Comparison of ENCODE assay signal across 16 cellular contexts in genomic region chr11:109426442-109426841, GRCh38. TPM values are rescaled to one million over a fixed set of nuclear protein-coding genes. Genes with fewer than 3 reads are reported as not detected.
DNase-seq lines count a peak whose midpoint lies in the region; TF ChIP-seq lines count a peak whose summit lies in the region.
"Had no signal": no experiment of that assay in that cellular context is flagged by ENCODE, and none has a peak within 500 bp of the region (broad histone marks: within the 10 kb centered on the region; RNA-seq: fewer than 3 reads in every experiment).

No MANE protein-coding gene starts in this region.

- H3K4me1 Mint-ChIP-seq in H9: peaks cover 8 to 19% of the 10 kb centered on the region in 2 experiments
- no peaks in the 10 kb centered on the region for H3K4me1 Mint-ChIP-seq in activated naive CD4-positive, alpha-beta T cell treated with anti-CD3 and anti-CD28 coated beads for 36 hours (ENCODE audit: low read depth)
- H3K4me1 Mint-ChIP-seq in activated T-helper 2 cell treated with anti-CD3 and anti-CD28 coated beads, Interferon-gamma antibody, Interleukin-2, Interleukin-4, amounts not matched to agents 10 μg/mL and 5 μg/mL and 100 μg/mL, durations not matched to agents 14 hours and 24 hours and 36 hours (ENCODE audit: low read depth): no peaks in the 10 kb centered on the region
- H3K4me1 Mint-ChIP-seq: central memory CD8-positive, alpha-beta T cell had no signal

- no peak overlapping the region for H3K14ac ChIP-seq in H9 (ENCODE audit: insufficient read depth, low read length)

- no peaks in the 10 kb centered on the region for H3K4me1 ChIP-seq in H9 (ENCODE audit: insufficient read depth, low read length)

- no peak overlapping the region for H3K23ac ChIP-seq in H9 (ENCODE audit: insufficient read length, low read depth, low read length)

- H2BK120ac ChIP-seq in H9 (ENCODE audit: low read depth, low read length, poor library complexity, severe bottlenecking): no peak overlapping the region

- H3K4me3 Mint-ChIP-seq in H9: no peak overlapping the region
- no peak overlapping the region for H3K4me3 Mint-ChIP-seq in activated naive CD4-positive, alpha-beta T cell treated with anti-CD3 and anti-CD28 coated beads for 36 hours
- no peak overlapping the region for H3K4me3 Mint-ChIP-seq in activated T-helper 2 cell treated with anti-CD3 and anti-CD28 coated beads, Interferon-gamma antibody, Interleukin-2, Interleukin-4, amounts not matched to agents 10 μg/mL and 5 μg/mL and 100 μg/mL, durations not matched to agents 14 hours and 24 hours and 36 hours (ENCODE audit: low read depth)
- H3K4me3 Mint-ChIP-seq: central memory CD8-positive, alpha-beta T cell; naive B cell had no signal

- no peak overlapping the region for H3K27ac ChIP-seq in H9 (ENCODE audit: insufficient read length, low read depth, low read length)
- H3K27ac ChIP-seq: hepatocyte, RWPE1, tibial artery had no signal

- H3K27ac Mint-ChIP-seq in H9: no peak overlapping the region
- no peak overlapping the region for H3K27ac Mint-ChIP-seq in activated naive CD4-positive, alpha-beta T cell treated with anti-CD3 and anti-CD28 coated beads for 36 hours
- H3K27ac Mint-ChIP-seq in activated T-helper 2 cell treated with anti-CD3 and anti-CD28 coated beads, Interferon-gamma antibody, Interleukin-2, Interleukin-4, amounts not matched to agents 10 μg/mL and 5 μg/mL and 100 μg/mL, durations not matched to agents 14 hours and 24 hours and 36 hours: no peak overlapping the region
- H3K27ac Mint-ChIP-seq: naive B cell had no signal

- no peak overlapping the region for H3K9ac ChIP-seq in H9 (ENCODE audit: extremely low read depth, insufficient read length, low read length)

- no peak overlapping the region for H3K56ac ChIP-seq in H9 (ENCODE audit: insufficient read length, low read depth, low read length)

- H4K8ac ChIP-seq in H9 (replicated peaks; ENCODE audit: insufficient read length, low read depth, low read length): no peak overlapping the region

- no peaks in the 10 kb centered on the region for H3K9me3 ChIP-seq in H9 (ENCODE audit: control insufficient read depth, low read depth, low read length)
- H3K9me3 ChIP-seq: tibial artery had no signal

- H2BK12ac ChIP-seq in H9 (ENCODE audit: insufficient read length, low read depth, low read length): no peak overlapping the region

- peaks cover 17% of the 10 kb centered on the region for H3K23me2 ChIP-seq in H9 (ENCODE audit: insufficient read length, low read depth, low read length, poor library complexity, severe bottlenecking)

- H2AFZ ChIP-seq in H9 (ENCODE audit: low read length): no peak overlapping the region
- H2AFZ ChIP-seq: hepatocyte had no signal

- H2BK15ac ChIP-seq in H9 (ENCODE audit: low read depth, low read length): no peak overlapping the region

- H2BK5ac ChIP-seq in H9 (ENCODE audit: insufficient read length, low read length): no peak overlapping the region

- H4K20me1 ChIP-seq in H9 (ENCODE audit: control insufficient read depth, insufficient read depth, insufficient read length): no peaks in the 10 kb centered on the region

- no peaks in the 10 kb centered on the region for H3K79me2 ChIP-seq in H9 (ENCODE audit: insufficient read depth, low read length)
- H3K79me2 ChIP-seq: hepatocyte had no signal

- no peak overlapping the region for H2AK5ac ChIP-seq in H9 (ENCODE audit: insufficient read length, low read length)

- no peak overlapping the region for H3K4ac ChIP-seq in H9 (ENCODE audit: low read depth, low read length)

- TF ChIP-seq CTCF in H9 (conservative IDR thresholded peaks at IDR 0.05): peak; percentile 55

- H3K79me1 ChIP-seq in H9 (ENCODE audit: insufficient read depth, low read depth, low read length, poor library complexity, severe bottlenecking): no peaks in the 10 kb centered on the region

- H3T11ph ChIP-seq in H9 (ENCODE audit: low read length): no peak overlapping the region

- CTCF ChIA-PET in activated naive CD4-positive, alpha-beta T cell treated with anti-CD3 and anti-CD28 coated beads for 36 hours (lab: Charles Lee): no interaction called here

- peaks cover 53% of the 10 kb centered on the region for H3K27me3 Mint-ChIP-seq in H9 (ENCODE audit: low read depth)
- peaks cover 27% of the 10 kb centered on the region for H3K27me3 Mint-ChIP-seq in activated naive CD4-positive, alpha-beta T cell treated with anti-CD3 and anti-CD28 coated beads for 36 hours (ENCODE audit: low read depth)
- H3K27me3 Mint-ChIP-seq in activated T-helper 2 cell treated with anti-CD3 and anti-CD28 coated beads, Interferon-gamma antibody, Interleukin-2, Interleukin-4, amounts not matched to agents 10 μg/mL and 5 μg/mL and 100 μg/mL, durations not matched to agents 14 hours and 24 hours and 36 hours (ENCODE audit: low read depth): peaks cover 20% of the 10 kb centered on the region

- H3K18ac ChIP-seq in H9 (ENCODE audit: insufficient read length, low read depth, low read length): no peak overlapping the region

- no peak overlapping the region for H2BK20ac ChIP-seq in H9 (ENCODE audit: low read depth, low read length, poor library complexity, severe bottlenecking)

- DNase-seq in DMS 273 (lab: John Stamatoyannopoulos, UW; ENCODE audit: unreplicated experiment) (peak; percentile 25), DMS 273 treated with DMSO at 0.1 percent for 48 hours (lab: John Stamatoyannopoulos, UW) (no peak), H9 (no peak), SHP77 treated with DMSO at 0.1 percent for 48 hours (lab: John Stamatoyannopoulos, UW) (peak; percentile 13), kidney tubule cell (ENCODE audit: low spot score) (peak; percentile 21), epidermal melanocyte (ENCODE audit: insufficient read length, low spot score) (no peak)
- DNase-seq in activated naive CD4-positive, alpha-beta T cell treated with anti-CD3 and anti-CD28 coated beads for 36 hours: no peak
- DNase-seq in activated T-helper 2 cell treated with anti-CD3 and anti-CD28 coated beads, Interferon-gamma antibody, Interleukin-2, Interleukin-4, amounts not matched to agents 10 μg/mL and 5 μg/mL and 100 μg/mL, durations not matched to agents 14 hours and 24 hours and 36 hours (ENCODE audit: low spot score): no peak
- DNase-seq: activated CD8-positive, alpha-beta memory T cell treated with anti-CD3 and anti-CD28 coated beads for 24 hours; KBM-7; naive B cell; tibial artery had no signal

- no peak overlapping the region for H3K4me2 ChIP-seq in H9 (ENCODE audit: insufficient read depth, insufficient read length, low read length)
- H3K4me2 ChIP-seq: hepatocyte had no signal

- intact Hi-C loops in activated naive CD4-positive, alpha-beta T cell treated with anti-CD3 and anti-CD28 coated beads for 36 hours (cut with micrococcal nuclease): no loop called here
- intact Hi-C loops in activated T-helper 2 cell treated with anti-CD3 and anti-CD28 coated beads, Interferon-gamma antibody, Interleukin-2, Interleukin-4, amounts not matched to agents 10 μg/mL and 5 μg/mL and 100 μg/mL, durations not matched to agents 14 hours and 24 hours and 36 hours (cut with micrococcal nuclease): no loop called here

- no peaks in the 10 kb centered on the region; a peak in 1 of 5 replicates for H3K9me3 Mint-ChIP-seq in H9
- no peaks in the 10 kb centered on the region for H3K9me3 Mint-ChIP-seq in activated naive CD4-positive, alpha-beta T cell treated with anti-CD3 and anti-CD28 coated beads for 36 hours
- no peaks in the 10 kb centered on the region for H3K9me3 Mint-ChIP-seq in activated T-helper 2 cell treated with anti-CD3 and anti-CD28 coated beads, Interferon-gamma antibody, Interleukin-2, Interleukin-4, amounts not matched to agents 10 μg/mL and 5 μg/mL and 100 μg/mL, durations not matched to agents 14 hours and 24 hours and 36 hours
- H3K9me3 Mint-ChIP-seq: central memory CD8-positive, alpha-beta T cell had no signal

- no peak overlapping the region for H4K91ac ChIP-seq in H9 (ENCODE audit: insufficient read length, low read depth, low read length)

- no peak overlapping the region for H4K5ac ChIP-seq in H9 (ENCODE audit: insufficient read length, low read depth, low read length)

- H3K36me3 Mint-ChIP-seq in H9 (ENCODE audit: insufficient read depth in 1 of 3, low read depth in 3 of 3): peaks cover 0 to 2% (median 0%) of the 10 kb centered on the region in 3 experiments; a peak in 2 of 7 replicates
- H3K36me3 Mint-ChIP-seq in activated naive CD4-positive, alpha-beta T cell treated with anti-CD3 and anti-CD28 coated beads for 36 hours (ENCODE audit: low read depth): peaks cover 2% of the 10 kb centered on the region
- no peaks in the 10 kb centered on the region for H3K36me3 Mint-ChIP-seq in activated T-helper 2 cell treated with anti-CD3 and anti-CD28 coated beads, Interferon-gamma antibody, Interleukin-2, Interleukin-4, amounts not matched to agents 10 μg/mL and 5 μg/mL and 100 μg/mL, durations not matched to agents 14 hours and 24 hours and 36 hours (ENCODE audit: low read depth)

- H3K27me3 ChIP-seq in H9 (ENCODE audit: insufficient read depth, low read length): peaks cover 23% of the 10 kb centered on the region; the same call in 1 of the 2 replicates

RNA-seq across cellular contexts. Expression of gene C11orf87, which starts 4.5 kb away (rescaled TPM):
- total RNA-seq in H9 (2021): 0.11 TPM in 2 replicates
- total RNA-seq in activated naive CD4-positive, alpha-beta T cell treated with anti-CD3 and anti-CD28 coated beads for 36 hours: not detected
- total RNA-seq in activated T-helper 2 cell treated with anti-CD3 and anti-CD28 coated beads, Interferon-gamma antibody, Interleukin-2, Interleukin-4, amounts not matched to agents 10 μg/mL and 5 μg/mL and 100 μg/mL, durations not matched to agents 14 hours and 24 hours and 36 hours: not detected in 2 replicates
- total RNA-seq: A172 had no signal

Comparison
In these comparisons a context has a peak if more than half of its experiments do, and no peak if none do; other contexts are left out.
1. DNase-seq: peak in DMS 273 (single experiment), SHP77 treated with DMSO at 0.1 percent for 48 hours (single experiment) and kidney tubule cell (single experiment); none in DMS 273 treated with DMSO at 0.1 percent for 48 hours (single experiment), H9 (single experiment), activated naive CD4-positive, alpha-beta T cell treated with anti-CD3 and anti-CD28 coated beads for 36 hours (single experiment), activated T-helper 2 cell treated with anti-CD3 and anti-CD28 coated beads, Interferon-gamma antibody, Interleukin-2, Interleukin-4, amounts not matched to agents 10 μg/mL and 5 μg/mL and 100 μg/mL, durations not matched to agents 14 hours and 24 hours and 36 hours (single experiment) and epidermal melanocyte (single experiment).